In the genomic region with DNA sequence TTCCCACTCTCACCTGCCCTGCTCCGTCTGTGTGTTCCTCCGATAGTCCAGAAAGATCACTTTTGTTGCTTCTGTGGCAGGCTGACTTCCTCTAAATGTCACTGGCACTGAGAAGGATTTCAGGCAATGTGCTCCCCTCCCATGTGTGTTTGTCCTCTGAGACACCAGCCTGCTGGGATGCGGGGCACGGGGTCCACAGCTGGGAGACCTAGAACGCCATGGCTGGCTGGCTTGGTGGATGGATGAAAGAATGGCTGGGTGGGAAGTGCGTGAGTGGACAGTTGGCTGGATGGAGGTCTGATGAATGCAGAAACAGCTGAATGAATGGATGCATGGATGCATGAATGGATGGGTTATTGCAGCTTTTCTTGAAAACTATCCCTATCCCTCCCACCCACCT, we compare ENCODE assay signal across 1 cellular context.
TF ChIP-seq lines count a peak whose summit lies in the region.

No MANE protein-coding gene starts in this region.

TF ChIP-seq in HepG2, 621 proteins besides CTCF, POLR2A, EP300 and RAD21:
- TF ChIP-seq ZNF296 (CRISPR knock-in tag; conservative IDR thresholded peaks at IDR 0.05) (no peak), MAZ (IDR thresholded peaks at IDR 0.05; ENCODE audit: borderline replicate concordance, low read depth, low read length) (no peak), MAZ (CRISPR knock-in tag; IDR thresholded peaks at IDR 0.05; ENCODE audit: low read depth) (0 out of 2 replicates have a peak, but pooled peaks have one; percentile 8)
TF ChIP-seq in HepG2: peak in this region for 1.
